ENCODE assay signal across 8 cellular contexts in genomic region chr5:137660349-137660817, GRCh38.
DNase-seq lines count a peak whose midpoint lies in the region; ATAC-seq and TF ChIP-seq lines count a peak whose summit lies in the region.

No MANE protein-coding gene starts in this region.

- no peaks in the 10 kb centered on the region for H3K27me3 ChIP-seq in Peyer's patch
- no peaks in the 10 kb centered on the region for H3K27me3 ChIP-seq in suprapubic skin

- TF ChIP-seq EP300 in suprapubic skin (IDR thresholded peaks at IDR 0.05) = no peak

- peak; percentile 80 for ATAC-seq in GM21576 (IDR thresholded peaks at IDR 0.05; ENCODE audit: unreplicated experiment)

- TF ChIP-seq CTCF in Peyer's patch (IDR thresholded peaks at IDR 0.05) (peak in 5 of 6 experiments; percentile 12 to 74 (median 69)), fibroblast of the aortic adventitia (IDR thresholded peaks at IDR 0.05; ENCODE audit: insufficient read depth, low read length) (peak; percentile 80), suprapubic skin (IDR thresholded peaks at IDR 0.05) (peak; percentile 36 to 66)

- H3K4me1 ChIP-seq in Peyer's patch (no peaks in the 10 kb centered on the region), suprapubic skin (peaks cover 3% of the 10 kb centered on the region)

- DNase-seq in DMS79 (lab: John Stamatoyannopoulos, UW) = peak; percentile 44
- DNase-seq in KBM-7 = peak; percentile 82
- peak; percentile 57 to 89 (median 58) for DNase-seq in Peyer's patch
- peak; percentile 47 for DNase-seq in activated T-helper 1 cell treated with Interleukin-2 at 50 U/mL for 16 hours (ENCODE audit: low read depth)
- DNase-seq in fibroblast of the aortic adventitia (ENCODE audit: low read depth) = peak; percentile 77
- peak in 43 of 56 donors; percentile 5 to 77 (median 32) for DNase-seq in nucleus accumbens (lab: John Stamatoyannopoulos, UW)
- peak in 1 of 2 donors; percentile 74 for DNase-seq in suprapubic skin (ENCODE audit: low spot score in 2 of 2)

- H3K36me3 ChIP-seq in Peyer's patch = no peaks in the 10 kb centered on the region
- H3K36me3 ChIP-seq in suprapubic skin = peaks cover 3% of the 10 kb centered on the region

- WGBS in suprapubic skin = 25% methylated on average over 5 of the region's 6 CpGs

- in situ Hi-C loops in KBM-7 (cut with MboI; ENCODE audit: low pct_unique_long_range_greater_than_20kb, low sequenced_read_pairs) = no loop called here

- H3K4me3 ChIP-seq in Peyer's patch = no peak overlapping the region
- no peak overlapping the region for H3K4me3 ChIP-seq in fibroblast of the aortic adventitia (ENCODE audit: low read depth, low read length)
- H3K4me3 ChIP-seq in suprapubic skin = no peak overlapping the region

- no peak overlapping the region for H3K27ac ChIP-seq in Peyer's patch
- no peak overlapping the region for H3K27ac ChIP-seq in suprapubic skin

- H3K9me3 ChIP-seq in Peyer's patch (no peaks in the 10 kb centered on the region), suprapubic skin (no peaks in the 10 kb centered on the region)

- no peak for TF ChIP-seq POLR2A in Peyer's patch (IDR thresholded peaks at IDR 0.05)
- no peak for TF ChIP-seq POLR2A in suprapubic skin (IDR thresholded peaks at IDR 0.05)
